Comparison of ENCODE assay signal across 17 cellular contexts in the genomic region with DNA sequence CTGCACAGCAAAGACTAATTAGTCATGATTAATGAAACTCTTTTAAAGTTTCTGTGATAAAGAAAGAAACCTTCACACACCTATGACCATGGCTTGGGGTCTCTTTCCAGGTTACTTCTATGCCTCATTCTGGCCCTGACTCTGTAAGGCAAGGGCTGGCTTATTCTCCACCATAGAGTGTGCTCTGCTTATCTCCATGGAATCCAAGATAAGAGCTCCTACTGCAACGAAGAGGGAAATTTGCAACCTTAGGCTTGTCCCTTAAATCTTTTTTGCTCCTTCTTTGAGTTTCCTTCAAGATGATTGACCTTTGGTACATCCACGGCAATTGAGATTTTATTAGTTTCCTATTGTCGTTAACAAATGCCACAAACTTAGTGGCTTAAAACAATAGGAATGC.
DNase-seq lines count a peak whose midpoint lies in the region; ATAC-seq and TF ChIP-seq lines count a peak whose summit lies in the region.
"Had no signal": no experiment of that assay in that cellular context is flagged by ENCODE, and none has a peak within 500 bp of the region (broad histone marks: within the 10 kb centered on the region; RNA-seq: fewer than 3 reads in every experiment).

No MANE protein-coding gene starts in this region.

- POLR2A ChIA-PET in SK-N-SH (lab: Yijun Ruan, JAX) = no interaction called here

- H3K27ac Mint-ChIP-seq in natural killer cell = no peak overlapping the region
- H3K27ac Mint-ChIP-seq: CD4-positive, alpha-beta T cell; H9 had no signal

- H2AFZ ChIP-seq in SK-N-SH (ENCODE audit: low read depth) = no peak overlapping the region

- no peaks in the 10 kb centered on the region for H3K4me1 Mint-ChIP-seq in natural killer cell

- CTCF ChIA-PET in SK-N-SH (lab: Yijun Ruan, JAX) = no interaction called here

- H3K9me2 ChIP-seq in SK-N-SH = no peaks in the 10 kb centered on the region

- no peak overlapping the region for H3K9ac ChIP-seq in SK-N-SH

- H3K9me3 Mint-ChIP-seq in natural killer cell = no peaks in the 10 kb centered on the region
- H3K9me3 Mint-ChIP-seq: H9 had no signal

- H3K4me3 Mint-ChIP-seq in natural killer cell = no peak overlapping the region
- H3K4me3 Mint-ChIP-seq: CD4-positive, alpha-beta T cell; H9 had no signal

- H3K4me3 ChIP-seq in SK-N-SH (ENCODE audit: low read depth in 2 of 2, low read length in 1 of 2) (no peak overlapping the region), fibroblast of the aortic adventitia (ENCODE audit: low read depth, low read length) (no peak overlapping the region), mucosa of descending colon (no peak overlapping the region)
- H3K4me3 ChIP-seq: A549 had no signal

- no peak for TF ChIP-seq EP300 in SK-N-SH (IDR thresholded peaks at IDR 0.05; ENCODE audit: borderline replicate concordance in 1 of 2, low read depth in 1 of 2, low read length in 1 of 2)

- intact Hi-C loops in mucosa of descending colon (cut with DNase I, micrococcal nuclease) = no loop called here
- intact Hi-C loops in natural killer cell (cut with micrococcal nuclease) = no loop called here

- DNase-seq in SK-N-SH = no peak
- DNase-seq in amniotic epithelial cell (ENCODE audit: low read depth) = peak; percentile 42
- peak; percentile 12 for DNase-seq in fibroblast of the aortic adventitia (ENCODE audit: low read depth)
- DNase-seq in mucosa of descending colon = no peak
- no peak for DNase-seq in natural killer cell
- no peak for DNase-seq in RKO (ENCODE audit: low spot score)
- DNase-seq: AML-193; CD4-positive, alpha-beta T cell; DMS79 treated with DMSO at 0.1 percent for 48 hours; GF-D8; H9 had no signal

- no peaks in the 10 kb centered on the region for H4K20me1 ChIP-seq in SK-N-SH (ENCODE audit: insufficient read depth)

- no peak for TF ChIP-seq RAD21 in SK-N-SH (IDR thresholded peaks at IDR 0.05; ENCODE audit: low read length)

- TF ChIP-seq CTCF in SK-N-SH (IDR thresholded peaks at IDR 0.05) (no peak), fibroblast of the aortic adventitia (IDR thresholded peaks at IDR 0.05; ENCODE audit: insufficient read depth, low read length) (no peak), mucosa of descending colon (IDR thresholded peaks at IDR 0.05) (no peak), natural killer cell (IDR thresholded peaks at IDR 0.05) (no peak)

- no peaks in the 10 kb centered on the region; a peak in 2 of 4 replicates for H3K4me1 ChIP-seq in SK-N-SH (ENCODE audit: control insufficient read depth in 1 of 2, insufficient read depth in 2 of 2, low read depth in 1 of 2, low read length in 1 of 2)
- H3K4me1 ChIP-seq in mucosa of descending colon (ENCODE audit: low read depth) = no peaks in the 10 kb centered on the region
- H3K4me1 ChIP-seq: A549 had no signal

- H3K9me3 ChIP-seq in SK-N-SH (no peaks in the 10 kb centered on the region), mucosa of descending colon (no peaks in the 10 kb centered on the region)
- H3K9me3 ChIP-seq: A549 had no signal

- peak overlapping the region in 1 of 2 experiments; percentile 28; a peak in 3 of 4 replicates for H3K27ac ChIP-seq in SK-N-SH (ENCODE audit: low read depth in 2 of 2, low read length in 1 of 2)
- H3K27ac ChIP-seq: 22Rv1, A549, C4-2B had no signal

- H3K36me3 ChIP-seq in SK-N-SH (replicated peaks in 1 of 2; ENCODE audit: control insufficient read depth in 1 of 2, insufficient read depth in 2 of 2, low read length in 1 of 2) (no peaks in the 10 kb centered on the region), mucosa of descending colon (ENCODE audit: low read depth) (no peaks in the 10 kb centered on the region)

- ATAC-seq in SK-N-SH treated with all-trans-retinoic acid at 6 μM for 48 hours (peak; percentile 55; the same call in 2 of the 3 replicates), mucosa of descending colon (peak; percentile 78), HG02885 (IDR thresholded peaks at IDR 0.05; ENCODE audit: poor library complexity, unreplicated experiment) (no peak), natural killer cell (no peak)
- ATAC-seq: A549, HepG2 had no signal

- no peak overlapping the region for H3K4me2 ChIP-seq in SK-N-SH
- H3K4me2 ChIP-seq: A549 had no signal

- H3K79me2 ChIP-seq in SK-N-SH (ENCODE audit: insufficient read depth) = no peaks in the 10 kb centered on the region

- no peaks in the 10 kb centered on the region for H3K27me3 ChIP-seq in SK-N-SH (ENCODE audit: insufficient read depth)

- 85% methylated on average over 3 of the region's 3 CpGs for WGBS in SK-N-SH (ENCODE audit: low lambda C conversion rate)

- H3K36me3 Mint-ChIP-seq in natural killer cell = no peaks in the 10 kb centered on the region

- peaks cover 3 to 4% of the 10 kb centered on the region in 2 donors for H3K27me3 Mint-ChIP-seq in natural killer cell (ENCODE audit: low read depth in 2 of 2)
- H3K27me3 Mint-ChIP-seq: CD4-positive, alpha-beta T cell had no signal

- H3F3A ChIP-seq in SK-N-SH (replicated peaks; ENCODE audit: insufficient read depth) = no peaks in the 10 kb centered on the region

TF ChIP-seq in SK-N-SH treated with all-trans-retinoic acid at 6 μM for 48 hours, 23 proteins besides CTCF, POLR2A, EP300 and RAD21 (continues in another document):
- TF ChIP-seq SNAI2 (CRISPR knock-in tag; IDR thresholded peaks at IDR 0.05) (no peak), OSR1 (CRISPR knock-in tag; IDR thresholded peaks at IDR 0.05) (no peak), ZFP30 (CRISPR knock-in tag; IDR thresholded peaks at IDR 0.05) (no peak), ZNF565 (CRISPR knock-in tag; conservative IDR thresholded peaks at IDR 0.05; ENCODE audit: low read depth) (no peak), ZC3H10 (CRISPR knock-in tag; IDR thresholded peaks at IDR 0.05) (no peak), ISL1 (CRISPR knock-in tag; IDR thresholded peaks at IDR 0.05) (no peak), TOX (CRISPR knock-in tag; IDR thresholded peaks at IDR 0.05; ENCODE audit: borderline replicate concordance) (no peak)
- TF ChIP-seq, protein P1, sequence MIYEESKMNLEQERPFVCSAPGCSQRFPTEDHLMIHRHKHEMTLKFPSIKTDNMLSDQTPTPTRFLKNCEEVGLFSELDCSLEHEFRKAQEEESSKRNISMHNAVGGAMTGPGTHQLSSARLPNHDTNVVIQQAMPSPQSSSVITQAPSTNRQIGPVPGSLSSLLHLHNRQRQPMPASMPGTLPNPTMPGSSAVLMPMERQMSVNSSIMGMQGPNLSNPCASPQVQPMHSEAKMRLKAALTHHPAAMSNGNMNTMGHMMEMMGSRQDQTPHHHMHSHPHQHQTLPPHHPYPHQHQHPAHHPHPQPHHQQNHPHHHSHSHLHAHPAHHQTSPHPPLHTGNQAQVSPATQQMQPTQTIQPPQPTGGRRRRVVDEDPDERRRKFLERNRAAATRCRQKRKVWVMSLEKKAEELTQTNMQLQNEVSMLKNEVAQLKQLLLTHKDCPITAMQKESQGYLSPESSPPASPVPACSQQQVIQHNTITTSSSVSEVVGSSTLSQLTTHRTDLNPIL (CRISPR knock-in tag; IDR thresholded peaks at IDR 0.05; ENCODE audit: low read depth) = no peak
- TF ChIP-seq, protein P2, sequence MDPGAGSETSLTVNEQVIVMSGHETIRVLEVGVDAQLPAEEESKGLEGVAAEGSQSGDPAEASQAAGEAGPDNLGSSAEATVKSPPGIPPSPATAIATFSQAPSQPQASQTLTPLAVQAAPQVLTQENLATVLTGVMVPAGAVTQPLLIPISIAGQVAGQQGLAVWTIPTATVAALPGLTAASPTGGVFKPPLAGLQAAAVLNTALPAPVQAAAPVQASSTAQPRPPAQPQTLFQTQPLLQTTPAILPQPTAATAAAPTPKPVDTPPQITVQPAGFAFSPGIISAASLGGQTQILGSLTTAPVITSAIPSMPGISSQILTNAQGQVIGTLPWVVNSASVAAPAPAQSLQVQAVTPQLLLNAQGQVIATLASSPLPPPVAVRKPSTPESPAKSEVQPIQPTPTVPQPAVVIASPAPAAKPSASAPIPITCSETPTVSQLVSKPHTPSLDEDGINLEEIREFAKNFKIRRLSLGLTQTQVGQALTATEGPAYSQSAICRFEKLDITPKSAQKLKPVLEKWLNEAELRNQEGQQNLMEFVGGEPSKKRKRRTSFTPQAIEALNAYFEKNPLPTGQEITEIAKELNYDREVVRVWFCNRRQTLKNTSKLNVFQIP (CRISPR knock-in tag; IDR thresholded peaks at IDR 0.05; ENCODE audit: borderline replicate concordance, low read depth) = no peak

TF ChIP-seq in SK-N-SH, 30 proteins besides CTCF, POLR2A, EP300 and RAD21:
- no peak for TF ChIP-seq NFIC (IDR thresholded peaks at IDR 0.05; ENCODE audit: borderline replicate concordance)
TF ChIP-seq in SK-N-SH: peak in this region for 0.

Comparison
In these comparisons a context has a peak if more than half of its experiments do, and no peak if none do; other contexts are left out.
1. ATAC-seq: peak in SK-N-SH treated with all-trans-retinoic acid at 6 μM for 48 hours (single experiment) and mucosa of descending colon (single experiment); none in HG02885 (single experiment) and natural killer cell (0 of 3).
2. DNase-seq: peak in amniotic epithelial cell (single experiment) and fibroblast of the aortic adventitia (single experiment); none in SK-N-SH (single experiment), mucosa of descending colon (0 of 3), natural killer cell (single experiment) and RKO (single experiment).